Comparison of ENCODE assay signal across 1 cellular context in genomic region chr16:2838928-2839327, GRCh38.
TF ChIP-seq lines count a peak whose summit lies in the region.

No MANE protein-coding gene starts in this region.

TF ChIP-seq in A549, 52 proteins besides CTCF, POLR2A, EP300 and RAD21 (continued from another document):
- TF ChIP-seq PBX3 (IDR thresholded peaks at IDR 0.05), result no peak
